In the genomic region with DNA sequence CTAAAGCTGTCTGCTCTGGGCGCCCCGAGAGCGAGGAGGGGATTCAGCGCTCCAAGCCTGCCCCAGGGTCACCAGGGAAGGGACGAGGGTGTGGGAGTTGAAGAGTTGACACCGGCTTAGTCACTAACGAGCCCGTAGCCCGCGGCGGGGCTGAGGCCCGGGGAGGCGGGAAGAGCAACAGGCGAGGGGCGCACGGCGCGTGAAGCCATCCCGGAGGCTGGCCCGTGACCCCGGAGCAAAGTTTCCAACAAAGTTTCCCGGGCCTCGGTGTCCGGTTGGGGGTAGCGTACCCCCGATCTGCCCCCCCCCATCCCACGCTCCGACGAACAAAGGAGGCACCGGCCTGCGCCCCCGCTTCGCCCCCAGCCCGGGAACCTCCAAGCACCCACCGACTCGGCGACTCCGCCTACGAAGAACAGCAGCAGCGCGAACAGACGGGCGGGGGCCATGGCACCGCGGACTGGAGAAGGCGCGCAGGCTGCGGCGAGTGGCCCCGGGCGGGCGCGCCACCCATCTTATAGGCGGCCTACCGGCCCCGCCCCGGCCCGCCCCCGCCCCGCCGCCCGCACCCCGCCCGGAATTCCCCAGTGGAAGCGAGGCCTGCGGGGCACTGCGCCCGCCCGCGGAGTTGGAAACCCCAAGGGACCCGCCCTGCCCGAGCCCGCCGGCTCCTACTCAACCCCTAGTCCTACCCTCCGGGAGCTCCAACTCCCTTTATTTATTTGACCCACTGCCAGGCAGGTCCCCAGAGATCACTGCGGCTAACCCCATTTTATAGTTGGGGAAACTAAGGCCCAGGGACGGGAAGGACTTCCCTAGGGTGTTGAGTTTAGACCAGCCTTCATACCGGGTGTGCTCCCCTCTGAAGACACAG, we compare ENCODE assay signal across 8 cellular contexts. TPM values are rescaled to one million over a fixed set of nuclear protein-coding genes. Genes with fewer than 3 reads are reported as not detected.
DNase-seq lines count a peak whose midpoint lies in the region; ATAC-seq lines count a peak whose summit lies in the region.

A gene with protein sequence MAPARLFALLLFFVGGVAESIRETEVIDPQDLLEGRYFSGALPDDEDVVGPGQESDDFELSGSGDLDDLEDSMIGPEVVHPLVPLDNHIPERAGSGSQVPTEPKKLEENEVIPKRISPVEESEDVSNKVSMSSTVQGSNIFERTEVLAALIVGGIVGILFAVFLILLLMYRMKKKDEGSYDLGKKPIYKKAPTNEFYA (minus strand): TSS at position 489 of the 874 bp plus-strand sequence. CDS start 40 bp downstream, at position 449.

- intact Hi-C loops in left colon (cut with DNase I, micrococcal nuclease), result no loop called here

- H3K27ac ChIP-seq in cingulate gyrus (ENCODE audit: low read depth, low read length), result peak within 1 kb of the TSS; percentile 81

- ATAC-seq in left colon, result peak; percentile 62
- ATAC-seq in HG02970 (IDR thresholded peaks at IDR 0.05; ENCODE audit: low FRiP score, unreplicated experiment), result no peak
- ATAC-seq in HG02938 (IDR thresholded peaks at IDR 0.05; ENCODE audit: unreplicated experiment), result no peak

- DNase-seq in EH (ENCODE audit: low read depth) (peak; percentile 71), MV-4-11 (lab: John Stamatoyannopoulos, UW) (peak; percentile 10), left colon (peak; percentile 76 to 78)
- peak; percentile 65 to 74 for DNase-seq in activated CD4-positive, alpha-beta T cell treated with anti-CD3 and anti-CD28 coated beads for 4 hours
- peak; percentile 59 to 60 for DNase-seq in stimulated activated CD4-positive, alpha-beta T cell treated with anti-CD3 and anti-CD28 coated beads, Interleukin-2, amount 100 ng/mL, for 48 hours

RNA-seq across cellular contexts. Expression of the gene that starts here (rescaled TPM):
- 100 to 1,000 TPM in 1 of 2 donors, 10 to 100 TPM in 1; 85.4 to 144 TPM for total RNA-seq in left colon

Comparison
In these comparisons a context has a peak if more than half of its experiments do, and no peak if none do; other contexts are left out.
1. DNase-seq: peak in every context shown above with its lines; median percentile 77 in left colon; 71 in EH; 70 in activated CD4-positive, alpha-beta T cell treated with anti-CD3 and anti-CD28 coated beads for 4 hours; 60 in stimulated activated CD4-positive, alpha-beta T cell treated with anti-CD3 and anti-CD28 coated beads, Interleukin-2, amount 100 ng/mL, for 48 hours; 10 in MV-4-11.